ENCODE assay signal across 1 cellular context in genomic region chr16:21644674-21645073, GRCh38.
TF ChIP-seq lines count a peak whose summit lies in the region.

No MANE protein-coding gene starts in this region.

TF ChIP-seq in GM12878, 131 proteins besides CTCF, POLR2A, EP300 and RAD21:
- TF ChIP-seq IKZF2 (IDR thresholded peaks at IDR 0.05) (no peak), PML (IDR thresholded peaks at IDR 0.05; ENCODE audit: low read length) (no peak), MTA2 (IDR thresholded peaks at IDR 0.05; ENCODE audit: low read depth) (no peak), IRF3 (IDR thresholded peaks at IDR 0.05) (no peak), RUNX3 (IDR thresholded peaks at IDR 0.05; ENCODE audit: low read length) (peak; percentile 41; the same call in 1 of the 2 replicates), RAD51 (IDR thresholded peaks at IDR 0.05) (no peak), CUX1 (IDR thresholded peaks at IDR 0.05; ENCODE audit: insufficient replicate concordance, low read depth, low read length) (no peak)
